16 cellular contexts compared by ENCODE assay signal in genomic region chr12:45369065-45369464, GRCh38.
DNase-seq lines count a peak whose midpoint lies in the region; ATAC-seq and TF ChIP-seq lines count a peak whose summit lies in the region.
"Had no signal": no experiment of that assay in that cellular context is flagged by ENCODE, and none has a peak within 500 bp of the region (broad histone marks: within the 10 kb centered on the region; RNA-seq: fewer than 3 reads in every experiment).

No MANE protein-coding gene starts in this region.

- DNase-seq in GM03348 (ENCODE audit: low spot score) (peak; percentile 54), Panc1 (ENCODE audit: low read depth, low spot score) (no peak), epithelial cell of proximal tubule (ENCODE audit: low read depth) (peak; percentile 30), trophoblast cell (peak; percentile 36 to 54)
- DNase-seq: activated B cell treated with CpG ODN at 0.5 μM for 24 hours; activated T-cell treated with anti-CD3 and anti-CD28 coated beads, Interleukin-2, amount 50 U/mL, for 24 hours; Caco-2; NCI-H1105; NCI-H69; sigmoid colon; SJCRH30; testis had no signal

- WGBS in trophoblast cell (ENCODE audit: extremely low coverage, insufficient coverage, insufficient read length) = no CpG with 5 or more reads among the region's 1 CpG

- in situ Hi-C loops in Panc1 (cut with HindIII; ENCODE audit: low pct_unique_long_range_greater_than_20kb, low sequenced_read_pairs) = no loop called here

- H3K23ac ChIP-seq in trophoblast cell (ENCODE audit: low read length) = no peak overlapping the region

- no peak overlapping the region for H3K4me2 ChIP-seq in trophoblast cell (ENCODE audit: low read length)

- intact Hi-C loops in Panc1 (cut with micrococcal nuclease; ENCODE audit: unreplicated experiment) = no loop called here

- H3K36me3 ChIP-seq in Panc1 (ENCODE audit: control insufficient read depth, insufficient read depth, low read length) = peaks cover 23% of the 10 kb centered on the region
- H3K36me3 ChIP-seq in trophoblast cell (ENCODE audit: control insufficient read depth in 1 of 2, insufficient read depth in 2 of 2, low read length in 2 of 2) = peaks cover 3 to 6% of the 10 kb centered on the region in 2 experiments

- H3K9ac ChIP-seq in trophoblast cell (ENCODE audit: low read length) = no peak overlapping the region

- CTCF ChIA-PET in Panc1 (lab: Charles Lee) = no interaction called here

- H3K79me1 ChIP-seq in trophoblast cell (ENCODE audit: low read length) = no peaks in the 10 kb centered on the region

- H3K9me3 ChIP-seq in Panc1 (ENCODE audit: control insufficient read depth, insufficient read depth, low read depth, low read length) (no peaks in the 10 kb centered on the region), trophoblast cell (ENCODE audit: insufficient read depth, low read depth, low read length) (no peaks in the 10 kb centered on the region)
- H3K9me3 ChIP-seq: testis had no signal

- H3K27me3 ChIP-seq in Panc1 (ENCODE audit: control insufficient read depth, insufficient read depth, low read length) (no peaks in the 10 kb centered on the region), trophoblast cell (ENCODE audit: insufficient read depth, low read length) (no peaks in the 10 kb centered on the region)
- H3K27me3 ChIP-seq: sigmoid colon, SJCRH30, testis had no signal

- H3K14ac ChIP-seq in trophoblast cell (ENCODE audit: low read length) = no peak overlapping the region

- H2AK5ac ChIP-seq in trophoblast cell (ENCODE audit: low read length) = no peak overlapping the region

- no peak overlapping the region for H2AFZ ChIP-seq in trophoblast cell (ENCODE audit: insufficient read depth, low read length, poor library complexity)

- TF ChIP-seq CTCF in Panc1 (IDR thresholded peaks at IDR 0.05) (no peak), epithelial cell of proximal tubule (conservative IDR thresholded peaks at IDR 0.05; ENCODE audit: low read depth, low read length) (no peak)

- POLR2A ChIA-PET in Panc1 (lab: Charles Lee) = no interaction called here

- no peak overlapping the region for H2BK120ac ChIP-seq in trophoblast cell (ENCODE audit: insufficient read depth, low read length, poor library complexity)

- no peaks in the 10 kb centered on the region for H3K79me2 ChIP-seq in trophoblast cell (ENCODE audit: control insufficient read depth, insufficient read depth, low read length, poor library complexity)

- H3K18ac ChIP-seq in trophoblast cell (ENCODE audit: low read length) = no peak overlapping the region

- no peak for ATAC-seq in Panc1
- no peak for ATAC-seq in HG03039 (IDR thresholded peaks at IDR 0.05; ENCODE audit: unreplicated experiment)
- ATAC-seq in GM18868 (IDR thresholded peaks at IDR 0.05; ENCODE audit: unreplicated experiment) = no peak
- ATAC-seq in GM18873 (IDR thresholded peaks at IDR 0.05; ENCODE audit: low FRiP score, unreplicated experiment) = no peak
- no peak for ATAC-seq in GM21825 (IDR thresholded peaks at IDR 0.05; ENCODE audit: unreplicated experiment)

- no peak overlapping the region for H2BK12ac ChIP-seq in trophoblast cell (ENCODE audit: low read length)

- no peak overlapping the region for H3K4ac ChIP-seq in trophoblast cell (ENCODE audit: low read depth, low read length)

- no peak overlapping the region for H4K91ac ChIP-seq in trophoblast cell (ENCODE audit: low read depth, low read length)

- no peak overlapping the region for H2BK5ac ChIP-seq in trophoblast cell (ENCODE audit: low read depth, low read length, poor library complexity)

- H3K27ac ChIP-seq in Panc1 (ENCODE audit: low read length) (no peak overlapping the region), trophoblast cell (ENCODE audit: low read depth, low read length) (no peak overlapping the region)
- H3K27ac ChIP-seq: sigmoid colon, SJCRH30, testis had no signal

- H3K4me3 ChIP-seq in Panc1 (ENCODE audit: low read depth in 2 of 2, low read length in 2 of 2) (no peak overlapping the region), epithelial cell of proximal tubule (ENCODE audit: low read depth, low read length) (no peak overlapping the region), trophoblast cell (ENCODE audit: low read depth, low read length) (no peak overlapping the region)
- H3K4me3 ChIP-seq: sigmoid colon, SJCRH30, testis had no signal

- BruUV-seq in Panc1 (replicated peaks; lab: Mats Ljungman, UMichigan) = TSS peak; percentile 1

- H3K4me1 ChIP-seq in Panc1 (ENCODE audit: control insufficient read depth, insufficient read depth, low read length) (no peaks in the 10 kb centered on the region), trophoblast cell (ENCODE audit: control insufficient read depth in 1 of 2, insufficient read depth in 2 of 2, low read length in 2 of 2) (peaks cover 0 to 2% of the 10 kb centered on the region in 2 experiments)
- H3K4me1 ChIP-seq: SJCRH30, testis had no signal

- no peak overlapping the region for H4K12ac ChIP-seq in trophoblast cell (ENCODE audit: low read depth, low read length)

- no peak overlapping the region for H4K8ac ChIP-seq in trophoblast cell (ENCODE audit: low read depth, low read length)
